In the genomic region with DNA sequence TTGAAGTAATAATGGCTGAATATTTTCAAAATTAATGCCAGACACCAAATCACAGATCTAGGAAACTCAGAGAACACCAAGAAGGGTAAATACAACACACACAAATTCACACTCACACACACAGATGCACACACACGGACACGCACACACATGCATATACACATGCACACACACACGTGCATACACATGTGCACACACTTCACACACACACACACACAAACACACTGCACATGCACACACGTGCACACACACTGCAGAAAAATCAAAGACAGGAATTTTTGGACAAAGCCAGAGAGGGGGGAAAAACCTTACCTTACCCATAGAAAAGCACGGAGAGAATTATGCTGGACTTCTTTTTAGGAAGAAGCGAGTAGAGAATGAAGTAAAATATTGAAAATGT, we compare ENCODE assay signal across 34 cellular contexts.
"Had no signal": no experiment of that assay in that cellular context is flagged by ENCODE, and none has a peak within 500 bp of the region (broad histone marks: within the 10 kb centered on the region; RNA-seq: fewer than 3 reads in every experiment).

No MANE protein-coding gene starts in this region.

- H3K27ac ChIP-seq: adrenal gland, body of pancreas, brain microvascular endothelial cell, breast epithelium, VCaP had no signal

- H3K4me3 ChIP-seq: adrenal gland, body of pancreas, breast epithelium had no signal

- DNase-seq: activated B cell treated with CpG ODN at 0.5 μM for 24 hours; activated CD4-positive, alpha-beta memory T cell treated with anti-CD3 and anti-CD28 coated beads for 36 hours; activated CD4-positive, alpha-beta T cell treated with anti-CD3 and anti-CD28 coated beads for 4 hours; activated CD4-positive, alpha-beta T cell treated with anti-CD3 and anti-CD28 coated beads, Interleukin-2, amount 10 ng/mL, durations not matched to agents 24 days and 14 days; activated CD4-positive, alpha-beta T cell treated with anti-CD3 and anti-CD28 coated beads, Interleukin-2, amount 50 U/mL, for 1 hour; activated CD4-positive, alpha-beta T cell treated with anti-CD3 and anti-CD28 coated beads, Interleukin-2, amount 50 U/mL, for 4 hours; activated CD4-positive, CD25-positive, alpha-beta regulatory T cell treated with anti-CD3 and anti-CD28 coated beads, Interleukin-2, amount 50 U/mL, for 72 hours; activated CD8-positive, alpha-beta memory T cell treated with anti-CD3 and anti-CD28 coated beads, Interleukin-2, amount 50 U/mL, for 4 hours; activated CD8-positive, alpha-beta T cell treated with anti-CD3 and anti-CD28 coated beads for 36 hours; activated effector memory CD4-positive, alpha-beta T cell treated with anti-CD3 and anti-CD28 coated beads, Interleukin-2, amount 50 U/mL, for 16 hours; activated gamma-delta T cell treated with Interleukin-2 at 50 U/mL for 16 hours; activated naive CD4-positive, alpha-beta T cell; activated naive CD4-positive, alpha-beta T cell treated with anti-CD3 and anti-CD28 coated beads for 36 hours; activated naive CD4-positive, alpha-beta T cell treated with anti-CD3 and anti-CD28 coated beads, Interleukin-2, amount 50 U/mL, for 16 hours; activated naive CD8-positive, alpha-beta T cell treated with anti-CD3 and anti-CD28 coated beads for 36 hours; activated T-cell treated with anti-CD3 and anti-CD28 coated beads for 4 hours; activated T-cell treated with anti-CD3 and anti-CD28 coated beads, Interleukin-2, amount 50 U/mL, for 1 hour; activated T-cell treated with anti-CD3 and anti-CD28 coated beads, Interleukin-2, amount 50 U/mL, for 4 hours; activated T-cell treated with anti-CD3 and anti-CD28 coated beads, Interleukin-2, amount 50 U/mL, for 72 hours; adrenal gland; amniotic stem cell; body of pancreas; brain microvascular endothelial cell; caudate nucleus; cerebellar nuclear complex; T-helper 1 cell; T-helper 2 cell; T-helper 9 cell had no signal

- FAIRE-seq: astrocyte, TTC549 had no signal

- H3K36me3 ChIP-seq: adrenal gland, brain microvascular endothelial cell, breast epithelium had no signal

- ATAC-seq: activated CD8-positive, alpha-beta T cell treated with anti-CD3 and anti-CD28 coated beads for 36 hours; activated naive CD4-positive, alpha-beta T cell treated with anti-CD3 and anti-CD28 coated beads, Interleukin-2, amount 50 U/mL, for 72 hours; activated T-cell treated with anti-CD3 and anti-CD28 coated beads, Interleukin-2, amount 50 U/mL, for 4 hours; activated T-cell treated with anti-CD3 and anti-CD28 coated beads, Interleukin-2, amount 50 U/mL, for 72 hours; activated T-helper 17 cell treated with anti-CD3 and anti-CD28 coated beads, Interleukin-2, amount 50 U/mL, for 72 hours; body of pancreas had no signal

- H3K27me3 ChIP-seq: adrenal gland, body of pancreas, brain microvascular endothelial cell, breast epithelium had no signal

- H3K4me1 ChIP-seq: body of pancreas, breast epithelium had no signal
